In the genomic region with DNA sequence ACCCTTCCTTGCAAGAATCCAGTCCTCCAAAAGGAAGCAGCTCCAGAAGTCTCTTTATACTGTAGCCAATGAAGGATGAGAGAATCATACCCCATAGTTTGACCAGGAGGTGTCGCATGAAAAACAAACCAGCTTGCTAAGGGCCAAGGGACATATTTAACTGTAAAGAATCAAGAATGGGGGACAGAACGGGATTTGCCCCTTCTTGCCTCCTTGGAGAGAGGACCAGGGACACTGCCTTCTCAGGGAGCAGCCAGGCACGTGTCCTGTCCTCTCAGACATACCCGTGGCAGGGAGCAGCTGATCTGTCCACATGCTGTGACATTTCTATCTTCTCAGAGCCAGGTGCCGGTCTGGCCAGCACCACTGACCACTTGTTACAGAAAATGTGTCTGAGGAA, we compare ENCODE assay signal across 14 cellular contexts. TPM values are rescaled to one million over a fixed set of nuclear protein-coding genes. Genes with fewer than 3 reads are reported as not detected.
DNase-seq lines count a peak whose midpoint lies in the region; ATAC-seq and TF ChIP-seq lines count a peak whose summit lies in the region.
"Had no signal": no experiment of that assay in that cellular context is flagged by ENCODE, and none has a peak within 500 bp of the region (broad histone marks: within the 10 kb centered on the region; RNA-seq: fewer than 3 reads in every experiment).

No MANE protein-coding gene starts in this region.

- intact Hi-C loops in IMR-90 (cut with micrococcal nuclease) (no loop called here), ascending aorta (cut with DNase I) (no loop called here)

- H3K14ac ChIP-seq in IMR-90 (replicated peaks; ENCODE audit: low read depth, low read length) = no peak overlapping the region

- no TSS peak for BruUV-seq in IMR-90 (replicated peaks; lab: Mats Ljungman, UMichigan)

- H2AK9ac ChIP-seq in IMR-90 (replicated peaks; ENCODE audit: low read depth, low read length, poor library complexity) = no peak overlapping the region

- no peak overlapping the region; the same call in 1 of the 2 replicates for H2AK5ac ChIP-seq in IMR-90 (ENCODE audit: low read depth, low read length)

- no peak for TF ChIP-seq POLR2A in IMR-90 (IDR thresholded peaks at IDR 0.05; ENCODE audit: low read depth, low read length)

- H3K27me3 ChIP-seq in IMR-90 (ENCODE audit: control insufficient read depth, insufficient read depth, low read length) = peaks cover 15% of the 10 kb centered on the region
- no peaks in the 10 kb centered on the region for H3K27me3 ChIP-seq in ascending aorta
- H3K27me3 ChIP-seq: adrenal gland had no signal

- WGBS in IMR-90 (ENCODE audit: extremely low coverage in 2 of 2, insufficient read length in 1 of 2), 2 experiments = 25% methylated on average over 1 of the region's 5 CpGs; no CpG with 5 or more reads in 1 of the 2 experiments

- H3K18ac ChIP-seq in IMR-90 (ENCODE audit: low read depth, low read length) = peak overlapping the region; percentile 3; the same call in 1 of the 2 replicates

- no peak for TF ChIP-seq RAD21 in IMR-90 (IDR thresholded peaks at IDR 0.05; ENCODE audit: low read length)

- H3K9me3 ChIP-seq in IMR-90 (ENCODE audit: control insufficient read depth, insufficient read depth, low read length) (no peaks in the 10 kb centered on the region), ascending aorta (no peaks in the 10 kb centered on the region)
- H3K9me3 ChIP-seq: adrenal gland had no signal

- H3K4ac ChIP-seq in IMR-90 (ENCODE audit: low read depth, low read length) = no peak overlapping the region

- no peak overlapping the region for H3K56ac ChIP-seq in IMR-90 (ENCODE audit: extremely low read depth, insufficient read depth, low read length)

- H4K8ac ChIP-seq in IMR-90 (ENCODE audit: low read depth in 2 of 2, low read length in 2 of 2) = no peak overlapping the region

- H4K91ac ChIP-seq in IMR-90 (ENCODE audit: insufficient read depth, low read depth, low read length) = no peak overlapping the region

- H2AFZ ChIP-seq in IMR-90 (replicated peaks; ENCODE audit: low read length, poor library complexity) = peak overlapping the region; percentile 58

- in situ Hi-C loops in IMR-90 (cut with MboI; ENCODE audit: low sequenced_read_pairs) (no loop called here), GM13977 (cut with MboI; ENCODE audit: low pct_unique_long_range_greater_than_20kb, low sequenced_read_pairs, unreplicated experiment) (no loop called here)

- no peaks in the 10 kb centered on the region for H4K20me1 ChIP-seq in IMR-90 (ENCODE audit: insufficient read depth, low read length)

- H3K23ac ChIP-seq in IMR-90 (ENCODE audit: low read depth, low read length) = no peak overlapping the region

- H3K4me1 ChIP-seq in IMR-90 (ENCODE audit: control insufficient read depth, insufficient read depth, low read length) (0 out of 2 replicates have a peak, but pooled peaks cover 2% of the 10 kb centered on the region), ascending aorta (peaks cover 7 to 53% of the 10 kb centered on the region in 2 donors)
- H3K4me1 ChIP-seq: adrenal gland had no signal

- no peak overlapping the region for H2BK15ac ChIP-seq in IMR-90 (ENCODE audit: low read depth, low read length)

- H3K9ac ChIP-seq in IMR-90 (ENCODE audit: low read depth, low read length) = no peak overlapping the region

- dilution Hi-C loops in IMR-90 (cut with HindIII; ENCODE audit: low sequenced_read_pairs, unreplicated experiment) = no loop called here

- DNase-seq in IMR-90 = no peak
- no peak for DNase-seq in ascending aorta (ENCODE audit: low spot score in 2 of 2)
- peak; percentile 27 to 63 for DNase-seq in hippocampal formation (lab: John Stamatoyannopoulos, UW)
- peak in 19 of 49 donors; percentile 4 to 61 (median 39) for DNase-seq in substantia nigra (lab: John Stamatoyannopoulos, UW)
- no peak for DNase-seq in NCI-H524 (lab: John Stamatoyannopoulos, UW)
- DNase-seq in GM13977 (ENCODE audit: low spot score) = no peak
- DNase-seq: activated CD4-positive, alpha-beta memory T cell treated with anti-CD3 and anti-CD28 coated beads, Interleukin-2, amount 10 ng/mL, durations not matched to agents 7 days and 5 days; AML-193; naive B cell had no signal

- H3K27ac ChIP-seq in IMR-90 (ENCODE audit: insufficient read depth, low read length) (no peak overlapping the region), ascending aorta (peak overlapping the region; percentile 78 to 83), substantia nigra (ENCODE audit: low read depth, low read length, poor library complexity, severe bottlenecking) (peak overlapping the region; percentile 90)
- H3K27ac ChIP-seq: adrenal gland, SK-N-MC had no signal

- no peak overlapping the region for H2BK120ac ChIP-seq in IMR-90 (ENCODE audit: low read depth, low read length)

- no peak for TF ChIP-seq CTCF in IMR-90 (conservative IDR thresholded peaks at IDR 0.05; ENCODE audit: low read depth, low read length)
- TF ChIP-seq CTCF in ascending aorta (IDR thresholded peaks at IDR 0.05) = no peak
- TF ChIP-seq CTCF in GM13977 (IDR thresholded peaks at IDR 0.05; ENCODE audit: extremely low read depth, insufficient read depth, missing control alignments) = no peak

- H3K4me2 ChIP-seq in IMR-90 (ENCODE audit: low read depth, low read length) = no peak overlapping the region

- no peaks in the 10 kb centered on the region for H3K36me3 ChIP-seq in IMR-90 (ENCODE audit: control insufficient read depth, insufficient read depth, low read length)
- H3K36me3 ChIP-seq in ascending aorta = peaks cover 0 to 8% of the 10 kb centered on the region in 2 donors
- H3K36me3 ChIP-seq: adrenal gland had no signal

- POLR2A ChIA-PET in IMR-90 (lab: Charles Lee; ENCODE audit: unreplicated experiment) = no interaction called here

- no peaks in the 10 kb centered on the region for H3K79me1 ChIP-seq in IMR-90 (ENCODE audit: low read depth in 1 of 2, low read length in 2 of 2)

- no peak overlapping the region for H2BK5ac ChIP-seq in IMR-90 (ENCODE audit: low read depth, low read length, poor library complexity, severe bottlenecking)

- H3K4me3 ChIP-seq in IMR-90 (ENCODE audit: insufficient read depth, low read depth, low read length) = no peak overlapping the region
- no peak overlapping the region for H3K4me3 ChIP-seq in ascending aorta
- H3K4me3 ChIP-seq: adrenal gland, SK-N-MC had no signal

- no peak overlapping the region for H4K5ac ChIP-seq in IMR-90 (ENCODE audit: low read depth, low read length)

- no peak overlapping the region for H2BK20ac ChIP-seq in IMR-90 (ENCODE audit: low read depth, low read length)

- CTCF ChIA-PET in IMR-90 (lab: Yijun Ruan, JAX) = no interaction called here

- H3K9me1 ChIP-seq in IMR-90 (ENCODE audit: insufficient read depth, low read length) = no peaks in the 10 kb centered on the region

- no peak for ATAC-seq in IMR-90 (ENCODE audit: low read depth)
- ATAC-seq in HG02759 (IDR thresholded peaks at IDR 0.05; ENCODE audit: unreplicated experiment) = no peak
- no peak for ATAC-seq in HG03354 (IDR thresholded peaks at IDR 0.05; ENCODE audit: poor library complexity, severe bottlenecking, unreplicated experiment)
- ATAC-seq: left lobe of liver had no signal

TF ChIP-seq in IMR-90, 13 proteins besides CTCF, POLR2A, EP300 and RAD21:
- TF ChIP-seq FOS (IDR thresholded peaks at IDR 0.05; ENCODE audit: low read depth, low read length) = no peak
- TF ChIP-seq, protein P1, sequence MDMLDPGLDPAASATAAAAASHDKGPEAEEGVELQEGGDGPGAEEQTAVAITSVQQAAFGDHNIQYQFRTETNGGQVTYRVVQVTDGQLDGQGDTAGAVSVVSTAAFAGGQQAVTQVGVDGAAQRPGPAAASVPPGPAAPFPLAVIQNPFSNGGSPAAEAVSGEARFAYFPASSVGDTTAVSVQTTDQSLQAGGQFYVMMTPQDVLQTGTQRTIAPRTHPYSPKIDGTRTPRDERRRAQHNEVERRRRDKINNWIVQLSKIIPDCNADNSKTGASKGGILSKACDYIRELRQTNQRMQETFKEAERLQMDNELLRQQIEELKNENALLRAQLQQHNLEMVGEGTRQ (IDR thresholded peaks at IDR 0.05; ENCODE audit: low read depth, low read length) = no peak
- no peak for TF ChIP-seq CHD1 (IDR thresholded peaks at IDR 0.05; ENCODE audit: low read depth, low read length)
- TF ChIP-seq, protein P2, sequence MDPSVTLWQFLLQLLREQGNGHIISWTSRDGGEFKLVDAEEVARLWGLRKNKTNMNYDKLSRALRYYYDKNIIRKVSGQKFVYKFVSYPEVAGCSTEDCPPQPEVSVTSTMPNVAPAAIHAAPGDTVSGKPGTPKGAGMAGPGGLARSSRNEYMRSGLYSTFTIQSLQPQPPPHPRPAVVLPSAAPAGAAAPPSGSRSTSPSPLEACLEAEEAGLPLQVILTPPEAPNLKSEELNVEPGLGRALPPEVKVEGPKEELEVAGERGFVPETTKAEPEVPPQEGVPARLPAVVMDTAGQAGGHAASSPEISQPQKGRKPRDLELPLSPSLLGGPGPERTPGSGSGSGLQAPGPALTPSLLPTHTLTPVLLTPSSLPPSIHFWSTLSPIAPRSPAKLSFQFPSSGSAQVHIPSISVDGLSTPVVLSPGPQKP (IDR thresholded peaks at IDR 0.05; ENCODE audit: borderline replicate concordance, low read depth, low read length) = no peak
- TF ChIP-seq MAFK (IDR thresholded peaks at IDR 0.05; ENCODE audit: low read depth, low read length) = no peak
- no peak for TF ChIP-seq MAZ (IDR thresholded peaks at IDR 0.05; ENCODE audit: borderline replicate concordance, low read depth, low read length)
- TF ChIP-seq SMC3 (IDR thresholded peaks at IDR 0.05; ENCODE audit: low read depth, low read length) = no peak
- TF ChIP-seq MXI1 (IDR thresholded peaks at IDR 0.05; ENCODE audit: borderline replicate concordance, low read depth, low read length) = no peak
- no peak for TF ChIP-seq BHLHE40 (IDR thresholded peaks at IDR 0.05; ENCODE audit: low read depth, low read length)
- TF ChIP-seq RCOR1 (IDR thresholded peaks at IDR 0.05; ENCODE audit: insufficient replicate concordance, low read length) = no peak
- TF ChIP-seq RFX5 (IDR thresholded peaks at IDR 0.05; ENCODE audit: low read depth, low read length) = no peak
- TF ChIP-seq NFE2L2 (IDR thresholded peaks at IDR 0.05; ENCODE audit: low read depth, low read length) = no peak
- TF ChIP-seq CEBPB (IDR thresholded peaks at IDR 0.05; ENCODE audit: low read depth, low read length) = no peak

RNA-seq across cellular contexts. Expression of a gene that starts 11.7 kb away (rescaled TPM):
- total RNA-seq in IMR-90 (2012; rRNA removed) = 1.4 and 1.6 TPM in 2 replicates
- 0.40 and 0.70 TPM in 2 replicates for polyA plus RNA-seq in IMR-90 (2012; rRNA removed)
- polyA plus RNA-seq in IMR-90 (2012; cell fraction: cytosol; rRNA removed) = 0.11 and 0.36 TPM in 2 replicates
- 0.14 and 0.77 TPM in 2 replicates for polyA plus RNA-seq in IMR-90 (2012; cell fraction: nucleus; rRNA removed; ENCODE audit: low replicate concordance)
- total RNA-seq in ascending aorta = 200 TPM

Comparison
In these comparisons a context has a peak if more than half of its experiments do, and no peak if none do; other contexts are left out.
1. DNase-seq: peak in hippocampal formation (2 of 2); none in IMR-90 (single experiment), ascending aorta (0 of 2), NCI-H524 (0 of 2) and GM13977 (single experiment).
2. RNA of a gene that starts 11.7 kb away (total RNA-seq): 200 TPM in ascending aorta (single experiment); 1.4 to 1.6 TPM in IMR-90; every median in the first group is over 10 times any median in the second.